ENCODE assay signal across 8 cellular contexts in genomic region chr13:21458457-21458815, GRCh38. TPM values are rescaled to one million over a fixed set of nuclear protein-coding genes. Genes with fewer than 3 reads are reported as not detected.
A peak's percentile ranks its signal among the peaks of the same experiment; 100 is the strongest.
DNase-seq lines count a peak whose midpoint lies in the region; ATAC-seq and TF ChIP-seq lines count a peak whose summit lies in the region.

No MANE protein-coding gene starts in this region.

- H3K27ac ChIP-seq in HUES64 (ENCODE audit: low read depth, low read length) (peak overlapping the region; percentile 84), body of pancreas (peak overlapping the region in 3 of 4 donors; percentile 91 to 94 (median 93))

- H3K4me3 ChIP-seq in HUES64 (ENCODE audit: low read length) (peak overlapping the region; percentile 97), body of pancreas (peak overlapping the region; percentile 98), kidney epithelial cell (ENCODE audit: low read depth, low read length) (peak overlapping the region; percentile 100)

- WGBS in HUES64 = 0% methylated on average over 16 of the region's 16 CpGs
- WGBS in body of pancreas, 2 donors = 0% methylated on average over 16 of the region's 16 CpGs

- in situ Hi-C loops in Caki2 (cut with HindIII; ENCODE audit: low pct_unique_long_range_greater_than_20kb, low sequenced_read_pairs) = no loop called here

- TF ChIP-seq CTCF in body of pancreas (IDR thresholded peaks at IDR 0.05) = no peak
- no peak for TF ChIP-seq CTCF in kidney epithelial cell (IDR thresholded peaks at IDR 0.05; ENCODE audit: insufficient read depth, low read length, poor library complexity, severe bottlenecking)

- intact Hi-C loops in body of pancreas (cut with DNase I) = no loop called here

- H3K27me3 ChIP-seq in HUES64 (ENCODE audit: insufficient read depth, low read length) = no peaks in the 10 kb centered on the region
- no peaks in the 10 kb centered on the region for H3K27me3 ChIP-seq in body of pancreas
- no peaks in the 10 kb centered on the region for H3K27me3 ChIP-seq in kidney epithelial cell (ENCODE audit: control insufficient read depth, insufficient read depth, low read length)

- ATAC-seq in GM19467 (IDR thresholded peaks at IDR 0.05; ENCODE audit: unreplicated experiment) (peak; percentile 32), body of pancreas (peak; percentile 34), HG02870 (IDR thresholded peaks at IDR 0.05; ENCODE audit: unreplicated experiment) (no peak)

- H3K36me3 ChIP-seq in HUES64 (ENCODE audit: insufficient read depth, low read length) (no peaks in the 10 kb centered on the region), body of pancreas (replicated peaks in 1 of 2; ENCODE audit: insufficient read depth in 1 of 2, low read depth in 2 of 2) (no peaks in the 10 kb centered on the region), kidney epithelial cell (ENCODE audit: control insufficient read depth, insufficient read depth, low read length) (no peaks in the 10 kb centered on the region)

- H3K9me3 ChIP-seq in HUES64 (ENCODE audit: insufficient read depth, low read depth, low read length) (no peaks in the 10 kb centered on the region), body of pancreas (no peaks in the 10 kb centered on the region)

- H3K4me1 ChIP-seq in HUES64 (ENCODE audit: insufficient read depth, low read length) (peaks cover 20% of the 10 kb centered on the region; the same call in 1 of the 2 replicates), body of pancreas (peaks cover 15% of the 10 kb centered on the region)

- H3K9ac ChIP-seq in HUES64 (ENCODE audit: low read depth, low read length) = peak overlapping the region; percentile 97

- no peak for TF ChIP-seq POLR2A in body of pancreas (IDR thresholded peaks at IDR 0.05)

- DNase-seq in Caki2 (ENCODE audit: low read depth) (peak; percentile 36), T-helper 1 cell (peak in 4 of 5 donors; percentile 18 to 47 (median 27)), body of pancreas (peak; percentile 59 to 75 (median 62)), kidney epithelial cell (ENCODE audit: low read depth) (no peak)
- DNase-seq in stimulated activated CD4-positive, alpha-beta T cell treated with anti-CD3 and anti-CD28 coated beads, Interleukin-4, amount 100 ng/mL, for 24 hours = peak; percentile 49

RNA-seq across cellular contexts. Expression of gene ZDHHC20, which starts 0.7 kb away (rescaled TPM):
- 25.4 and 38.1 TPM in 2 replicates for total RNA-seq in Caki2 (2014; rRNA removed; shearing (Covaris generic); ENCODE audit: low replicate concordance)
- polyA plus RNA-seq in HUES64 (2013, experiment 1 of 2) = 61.2 TPM
- polyA plus RNA-seq in HUES64 (2013, experiment 2 of 2) = 50.1 TPM
- total RNA-seq in body of pancreas (10 to 100 TPM; 16.5 to 22.1 TPM), kidney epithelial cell (49.6 and 51.9 TPM in 2 replicates)
